In genomic region chr2:11775384-11775783, GRCh38 we compare ENCODE assay signal across 8 cellular contexts. TPM values are rescaled to one million over a fixed set of nuclear protein-coding genes. Genes with fewer than 3 reads are reported as not detected.
A peak's percentile ranks its signal among the peaks of the same experiment; 100 is the strongest.
DNase-seq lines count a peak whose midpoint lies in the region; ATAC-seq and TF ChIP-seq lines count a peak whose summit lies in the region.

No MANE protein-coding gene starts in this region.

- H3K4me3 Mint-ChIP-seq in CD4-positive, alpha-beta T cell = peak overlapping the region; percentile 62
- H3K4me3 Mint-ChIP-seq in activated naive CD8-positive, alpha-beta T cell treated with anti-CD3 and anti-CD28 coated beads, Interleukin-2, amount 10 ng/mL, durations not matched to agents 7 days and 5 days = peak overlapping the region; percentile 81
- no peak overlapping the region for H3K4me3 Mint-ChIP-seq in progenitor cell of endocrine pancreas (ENCODE audit: low read depth)

- POLR2A ChIA-PET in CD4-positive, alpha-beta T cell (lab: Charles Lee) = interaction anchor here (0.6 to 1.8 kb wide), 6 partner anchors 21 to 85 kb away, joined by 3 to 8 read pairs (median 4); partner anchors contain the start of gene LPIN1
- POLR2A ChIA-PET in activated naive CD8-positive, alpha-beta T cell treated with anti-CD3 and anti-CD28 coated beads, Interleukin-2, amount 10 ng/mL, durations not matched to agents 7 days and 5 days (lab: Charles Lee) = interaction anchor here (1.5 to 2.5 kb wide), 4 partner anchors 18 to 28 kb away, joined by 3 to 18 read pairs (median 7); partner anchors contain the start of gene LPIN1

- no peaks in the 10 kb centered on the region for H3K27me3 Mint-ChIP-seq in CD4-positive, alpha-beta T cell
- H3K27me3 Mint-ChIP-seq in activated naive CD8-positive, alpha-beta T cell treated with anti-CD3 and anti-CD28 coated beads, Interleukin-2, amount 10 ng/mL, durations not matched to agents 7 days and 5 days = no peaks in the 10 kb centered on the region
- peaks cover 7% of the 10 kb centered on the region for H3K27me3 Mint-ChIP-seq in progenitor cell of endocrine pancreas

- H3K27ac Mint-ChIP-seq in CD4-positive, alpha-beta T cell = peak overlapping the region; percentile 93
- peak overlapping the region; percentile 93 for H3K27ac Mint-ChIP-seq in activated naive CD8-positive, alpha-beta T cell treated with anti-CD3 and anti-CD28 coated beads, Interleukin-2, amount 10 ng/mL, durations not matched to agents 7 days and 5 days
- H3K27ac Mint-ChIP-seq in progenitor cell of endocrine pancreas = no peak overlapping the region

- H3K9me3 ChIP-seq in CD4-positive, alpha-beta T cell (ENCODE audit: control insufficient read depth, low read length) = no peaks in the 10 kb centered on the region

- in situ Hi-C loops in G401 (cut with HindIII; ENCODE audit: low sequenced_read_pairs) = loop anchor here (25.0 kb wide), 1 partner anchor 88 kb away; no protein-coding TSS in a partner anchor

- peaks cover 49% of the 10 kb centered on the region for H3K4me1 Mint-ChIP-seq in CD4-positive, alpha-beta T cell (ENCODE audit: low read depth)
- H3K4me1 Mint-ChIP-seq in activated naive CD8-positive, alpha-beta T cell treated with anti-CD3 and anti-CD28 coated beads, Interleukin-2, amount 10 ng/mL, durations not matched to agents 7 days and 5 days = peaks cover 39% of the 10 kb centered on the region
- no peaks in the 10 kb centered on the region for H3K4me1 Mint-ChIP-seq in progenitor cell of endocrine pancreas (ENCODE audit: low read depth)

- intact Hi-C loops in CD4-positive, alpha-beta T cell (cut with DNase I, micrococcal nuclease) = loop anchor here in 1 of 2 experiments (10.0 kb wide), 2 partner anchors 621 to 941 kb away; partner anchors contain the start of gene SLC66A3

- no peaks in the 10 kb centered on the region for H3K9me3 Mint-ChIP-seq in CD4-positive, alpha-beta T cell
- no peaks in the 10 kb centered on the region for H3K9me3 Mint-ChIP-seq in activated naive CD8-positive, alpha-beta T cell treated with anti-CD3 and anti-CD28 coated beads, Interleukin-2, amount 10 ng/mL, durations not matched to agents 7 days and 5 days
- H3K9me3 Mint-ChIP-seq in progenitor cell of endocrine pancreas (ENCODE audit: low read depth) = no peaks in the 10 kb centered on the region

- peak; percentile 69 for ATAC-seq in CD4-positive, alpha-beta T cell (ENCODE audit: poor library complexity)
- ATAC-seq in GM19328 (IDR thresholded peaks at IDR 0.05; ENCODE audit: unreplicated experiment) = peak; percentile 61
- peak; percentile 84 for ATAC-seq in HG03175 (IDR thresholded peaks at IDR 0.05; ENCODE audit: unreplicated experiment)
- ATAC-seq in activated naive CD8-positive, alpha-beta T cell treated with anti-CD3 and anti-CD28 coated beads, Interleukin-2, amount 10 ng/mL, durations not matched to agents 7 days and 5 days (ENCODE audit: low read depth) = peak; percentile 79

- no peak for TF ChIP-seq CTCF in CD4-positive, alpha-beta T cell (IDR thresholded peaks at IDR 0.05)
- TF ChIP-seq CTCF in progenitor cell of endocrine pancreas (IDR thresholded peaks at IDR 0.05; ENCODE audit: unreplicated experiment) = no peak

- H3K27me3 ChIP-seq in CD4-positive, alpha-beta T cell (ENCODE audit: control insufficient read depth, insufficient read depth, low read length) = no peaks in the 10 kb centered on the region

- no peak for DNase-seq in CD4-positive, alpha-beta T cell
- DNase-seq in activated naive CD8-positive, alpha-beta T cell treated with anti-CD3 and anti-CD28 coated beads, Interleukin-2, amount 10 ng/mL, durations not matched to agents 7 days and 5 days = no peak
- DNase-seq in G401 (ENCODE audit: low spot score) = no peak
- no peak for DNase-seq in progenitor cell of endocrine pancreas (ENCODE audit: low spot score, unreplicated experiment)
- DNase-seq in NCI-H187 (lab: John Stamatoyannopoulos, UW) = no peak
- no peak for DNase-seq in NCI-H2081 treated with DMSO at 0.1 percent for 48 hours (lab: John Stamatoyannopoulos, UW)

- H3K27ac ChIP-seq in CD4-positive, alpha-beta T cell (ENCODE audit: low read depth, low read length) = peak overlapping the region; percentile 55

- CTCF ChIA-PET in CD4-positive, alpha-beta T cell (lab: Charles Lee) = interaction anchor here (0.6 to 1.9 kb wide), 5 partner anchors 18 to 788 kb away, joined by 3 to 7 read pairs (median 5); no protein-coding TSS in a partner anchor

- peaks cover 77% of the 10 kb centered on the region for H3K36me3 Mint-ChIP-seq in CD4-positive, alpha-beta T cell (ENCODE audit: low read depth)
- peaks cover 47% of the 10 kb centered on the region for H3K36me3 Mint-ChIP-seq in activated naive CD8-positive, alpha-beta T cell treated with anti-CD3 and anti-CD28 coated beads, Interleukin-2, amount 10 ng/mL, durations not matched to agents 7 days and 5 days
- peaks cover 9% of the 10 kb centered on the region for H3K36me3 Mint-ChIP-seq in progenitor cell of endocrine pancreas (ENCODE audit: insufficient read depth)

RNA-seq across cellular contexts. Expression of gene LPIN1, which starts 29.0 kb away (rescaled TPM):
- 100 to 1,000 TPM; 115 to 128 TPM for total RNA-seq in CD4-positive, alpha-beta T cell
- total RNA-seq in activated naive CD8-positive, alpha-beta T cell treated with anti-CD3 and anti-CD28 coated beads, Interleukin-2, amount 10 ng/mL, durations not matched to agents 7 days and 5 days = 10 to 100 TPM; 70.9 to 71.7 TPM
- 12.7 and 30.4 TPM in 2 replicates for total RNA-seq in G401 (2014; rRNA removed; shearing (Covaris generic))
- 18.3 and 23.5 TPM in 2 replicates for total RNA-seq in progenitor cell of endocrine pancreas
